15 cellular contexts compared by ENCODE assay signal in the genomic region with DNA sequence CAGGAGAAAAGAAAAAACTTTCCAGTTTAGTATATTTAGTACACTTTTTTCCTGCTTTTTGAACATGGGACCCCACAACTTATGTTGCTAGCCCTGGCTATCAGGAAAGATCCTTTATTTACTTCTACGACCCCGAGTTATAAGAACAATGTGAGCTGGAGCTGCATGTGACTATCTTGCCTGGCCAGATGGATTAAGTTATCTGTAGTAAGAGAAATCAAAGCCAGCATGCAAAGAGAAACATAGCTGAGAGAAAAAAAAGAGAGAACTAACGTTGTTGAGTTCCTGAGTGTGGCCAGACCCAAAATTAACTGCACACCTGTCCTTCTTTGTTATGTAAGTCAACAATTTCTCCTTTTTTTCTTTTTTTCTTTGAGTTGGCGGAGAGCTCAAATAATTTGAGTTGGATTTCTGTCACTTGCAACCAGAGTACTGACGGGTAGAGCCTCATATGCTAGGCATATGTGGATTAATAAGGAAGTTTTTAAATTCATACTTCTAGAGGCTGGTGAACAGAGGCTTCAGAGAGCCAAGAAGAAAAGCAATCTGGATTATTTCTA.
DNase-seq lines count a peak whose midpoint lies in the region; FAIRE-seq and TF ChIP-seq lines count a peak whose summit lies in the region.
"Had no signal": no experiment of that assay in that cellular context is flagged by ENCODE, and none has a peak within 500 bp of the region (broad histone marks: within the 10 kb centered on the region; RNA-seq: fewer than 3 reads in every experiment).

No MANE protein-coding gene starts in this region.

- H3K36me3 ChIP-seq in OCI-LY7 (ENCODE audit: insufficient read depth, low read length) (peaks cover 13% of the 10 kb centered on the region), smooth muscle cell (ENCODE audit: low read depth) (no peaks in the 10 kb centered on the region)
- H3K36me3 ChIP-seq: BE2C had no signal

- H3K9me2 ChIP-seq in OCI-LY7 (ENCODE audit: insufficient read depth, low read length): no peaks in the 10 kb centered on the region

- TF ChIP-seq CTCF in OCI-LY7 (conservative IDR thresholded peaks at IDR 0.05; ENCODE audit: low read length): no peak
- TF ChIP-seq CTCF in dorsolateral prefrontal cortex (IDR thresholded peaks at IDR 0.05 in 54 of 56, conservative IDR thresholded peaks at IDR 0.05 in 2 of 56; ENCODE audit: low read depth in 1 of 56, partially characterized antibody in 56 of 56): no peak
- no peak for TF ChIP-seq CTCF in smooth muscle cell (IDR thresholded peaks at IDR 0.05; ENCODE audit: borderline replicate concordance, insufficient read depth, poor library complexity, severe bottlenecking)

- H3K4me3 ChIP-seq in OCI-LY7 (ENCODE audit: low read depth, low read length, poor library complexity, severe bottlenecking) (peak overlapping the region; percentile 48), dorsolateral prefrontal cortex (peak overlapping the region in 9 of 59 donors; percentile 1 to 21 (median 10)), smooth muscle cell (no peak overlapping the region)
- H3K4me3 ChIP-seq: GM23248 had no signal

- DNase-seq in GM19239 (ENCODE audit: insufficient read length, low spot score) (no peak), OCI-LY7 (ENCODE audit: low spot score) (peak; percentile 93), dorsolateral prefrontal cortex (no peak), smooth muscle cell (lab: John Stamatoyannopoulos, UW; ENCODE audit: unreplicated experiment) (no peak), anterior cingulate cortex (lab: John Stamatoyannopoulos, UW) (no peak), DMS79 treated with DMSO at 0.1 percent for 48 hours (lab: John Stamatoyannopoulos, UW) (no peak), substantia nigra (lab: John Stamatoyannopoulos, UW) (no peak)
- DNase-seq: activated CD4-positive, CD25-positive, alpha-beta regulatory T cell; activated effector memory CD4-positive, alpha-beta T cell treated with anti-CD3 and anti-CD28 coated beads, Interleukin-2, amount 50 U/mL, for 16 hours; BE2C; NCI-H1930; NCI-H526; stimulated activated naive CD8-positive, alpha-beta T cell treated with anti-CD3 and anti-CD28 coated beads, Interleukin-15, amount 100 ng/mL, for 72 hours had no signal

- CTCF ChIA-PET in OCI-LY7 (lab: Charles Lee; ENCODE audit: unreplicated experiment): interaction anchor here (0.7 to 1.5 kb wide), 2 partner anchors 11 to 112 kb away, joined by 3 to 5 read pairs; no protein-coding TSS in a partner anchor

- intact Hi-C loops in OCI-LY7 (cut with micrococcal nuclease; ENCODE audit: unreplicated experiment): loop anchor here (10.0 kb wide), 1 partner anchor 1535 kb away; no protein-coding TSS in a partner anchor
- intact Hi-C loops in dorsolateral prefrontal cortex (cut with DNase I): no loop called here

- POLR2A ChIA-PET in OCI-LY7 (lab: Charles Lee): interaction anchor here (1.1 to 4.4 kb wide), 10 partner anchors 8 to 82 kb away, joined by 3 to 54 read pairs (median 8); no protein-coding TSS in a partner anchor

- no peaks in the 10 kb centered on the region for H3K79me2 ChIP-seq in OCI-LY7 (ENCODE audit: insufficient read depth, low read depth, low read length)
- no peaks in the 10 kb centered on the region for H3K79me2 ChIP-seq in smooth muscle cell (ENCODE audit: low read depth)

- H3K27me3 ChIP-seq in dorsolateral prefrontal cortex (no peaks in the 10 kb centered on the region), smooth muscle cell (ENCODE audit: low read depth) (no peaks in the 10 kb centered on the region)
- H3K27me3 ChIP-seq: BE2C had no signal

- H3K9me3 ChIP-seq in OCI-LY7 (ENCODE audit: low read length) (peaks cover 22% of the 10 kb centered on the region; the same call in 1 of the 2 replicates), smooth muscle cell (replicated peaks; ENCODE audit: low read depth) (no peaks in the 10 kb centered on the region)
- H3K9me3 ChIP-seq: BE2C had no signal

- peak overlapping the region; percentile 78 for H3K4me2 ChIP-seq in OCI-LY7 (ENCODE audit: low read length)
- H3K4me2 ChIP-seq in smooth muscle cell: peak overlapping the region; percentile 51

- H3K27ac ChIP-seq in OCI-LY7 (ENCODE audit: low read depth, low read length, poor library complexity, severe bottlenecking) (peak overlapping the region; percentile 99), dorsolateral prefrontal cortex (peak overlapping the region in 51 of 59 donors; percentile 1 to 82 (median 57)), smooth muscle cell (ENCODE audit: low read depth) (no peak overlapping the region), substantia nigra (ENCODE audit: low read depth, low read length, poor library complexity, severe bottlenecking) (no peak overlapping the region)
- H3K27ac ChIP-seq: GM23248 had no signal

- H3F3A ChIP-seq in smooth muscle cell (ENCODE audit: low read depth): no peaks in the 10 kb centered on the region

- no peak overlapping the region for H3K9ac ChIP-seq in smooth muscle cell (ENCODE audit: low read depth)
- H3K9ac ChIP-seq: GM23248 had no signal

- 51% methylated on average over 5 of the region's 5 CpGs for WGBS in smooth muscle cell (ENCODE audit: low lambda C conversion rate)

- H2AFZ ChIP-seq in OCI-LY7 (ENCODE audit: low read length) (peak overlapping the region; percentile 71; the same call in 1 of the 2 replicates), smooth muscle cell (ENCODE audit: low read depth) (no peak overlapping the region)
- H2AFZ ChIP-seq: GM23248 had no signal

- peak; percentile 56 for FAIRE-seq in GM19239 (lab: Jason Lieb, UNC)
- FAIRE-seq: RCC 7860 had no signal

- H3K4me1 ChIP-seq in OCI-LY7 (ENCODE audit: insufficient read depth, low read length, poor library complexity, severe bottlenecking): peaks cover 79% of the 10 kb centered on the region
- H3K4me1 ChIP-seq in smooth muscle cell (ENCODE audit: low read depth): no peaks in the 10 kb centered on the region

- H4K20me1 ChIP-seq in OCI-LY7 (ENCODE audit: insufficient read depth, low read length): no peaks in the 10 kb centered on the region
- H4K20me1 ChIP-seq in smooth muscle cell (ENCODE audit: low read depth): no peaks in the 10 kb centered on the region

- no TSS peak for BruUV-seq in OCI-LY7 (replicated peaks; lab: Mats Ljungman, UMichigan)

Comparison
In these comparisons a context has a peak if more than half of its experiments do, and no peak if none do; other contexts are left out.
1. H3K27ac ChIP-seq: peak in OCI-LY7 (single experiment) and dorsolateral prefrontal cortex (51 of 59); none in smooth muscle cell (single experiment) and substantia nigra (single experiment).